26 cellular contexts compared by ENCODE assay signal in the genomic region with DNA sequence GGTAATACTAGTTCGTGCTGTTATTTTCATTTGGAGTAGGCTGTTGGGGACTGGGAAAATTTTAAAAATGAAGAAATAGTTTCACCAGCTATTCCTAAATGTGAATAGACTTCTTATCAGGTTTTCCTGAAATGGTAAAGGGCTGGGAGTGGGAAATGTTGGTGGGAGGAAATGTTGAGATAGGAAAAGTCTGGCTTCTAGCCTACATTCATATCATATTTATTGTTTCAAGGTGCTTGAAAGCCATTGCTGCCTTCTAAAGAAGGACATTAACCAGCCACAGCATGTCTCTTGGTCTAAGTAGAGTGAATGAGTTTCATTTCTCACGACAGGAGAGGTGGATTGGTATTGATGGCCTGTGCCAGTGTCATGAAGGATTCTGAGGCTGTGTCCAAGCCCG.
"Had no signal": no experiment of that assay in that cellular context is flagged by ENCODE, and none has a peak within 500 bp of the region (broad histone marks: within the 10 kb centered on the region; RNA-seq: fewer than 3 reads in every experiment).

No MANE protein-coding gene starts in this region.

- H3K9me3 ChIP-seq: lower lobe of right lung, pancreas, prostate gland, sigmoid colon, spleen, suprapubic skin, tibial nerve, uterus had no signal

- H3K27ac Mint-ChIP-seq: natural killer cell; stimulated activated effector memory CD8-positive, alpha-beta T cell treated with anti-CD3 and anti-CD28 coated beads, Interleukin-12 subunit alpha, Interleukin-12 subunit beta, amount 100 ng/mL, for 72 hours; stimulated activated naive CD8-positive, alpha-beta T cell treated with anti-CD3 and anti-CD28 coated beads, Interleukin-15, Interleukin-2, amounts not matched to agents 100 ng/mL and 50 ng/mL, for 24 hours; type B pancreatic cell had no signal

- H3K36me3 ChIP-seq: pancreas, suprapubic skin, uterus had no signal

- ATAC-seq: left lobe of liver; left ventricle myocardium superior; lower lobe of right lung; natural killer cell; pancreas; stimulated activated effector memory CD8-positive, alpha-beta T cell treated with anti-CD3 and anti-CD28 coated beads, Interleukin-12 subunit alpha, Interleukin-12 subunit beta, amount 100 ng/mL, for 72 hours had no signal

- H3K27me3 Mint-ChIP-seq: naive B cell; stimulated activated naive CD8-positive, alpha-beta T cell treated with anti-CD3 and anti-CD28 coated beads, Interleukin-15, Interleukin-2, amounts not matched to agents 100 ng/mL and 50 ng/mL, for 24 hours; type B pancreatic cell had no signal

- H3K4me1 ChIP-seq: lower lobe of right lung had no signal

- DNase-seq: hippocampal formation; kidney glomerular epithelial cell; left cardiac atrium; left ventricle myocardium superior; lower lobe of right lung; mammary epithelial cell; mesenchymal stem cell; naive B cell; natural killer cell; pancreas; retina; right cardiac atrium; sigmoid colon; spleen; stimulated activated CD4-positive, alpha-beta T cell treated with anti-CD3 and anti-CD28 coated beads, Interleukin-4, amount 100 ng/mL, for 24 hours; stimulated activated naive CD4-positive, alpha-beta T cell; uterus had no signal

- H3K27me3 ChIP-seq: pancreas, sigmoid colon, spleen, suprapubic skin, tibial nerve, uterus had no signal

- H3K9me3 Mint-ChIP-seq: natural killer cell; stimulated activated effector memory CD8-positive, alpha-beta T cell treated with anti-CD3 and anti-CD28 coated beads, Interleukin-12 subunit alpha, Interleukin-12 subunit beta, amount 100 ng/mL, for 72 hours; stimulated activated naive CD8-positive, alpha-beta T cell treated with anti-CD3 and anti-CD28 coated beads, Interleukin-15, Interleukin-2, amounts not matched to agents 100 ng/mL and 50 ng/mL, for 24 hours; type B pancreatic cell had no signal

- H3K27ac ChIP-seq: lower lobe of right lung, pancreas, sigmoid colon, suprapubic skin, tibial nerve had no signal

- FAIRE-seq: keratinocyte, pancreas, small intestine had no signal

- H3K4me3 ChIP-seq: lower lobe of right lung, pancreas, prostate gland, sigmoid colon, spleen, suprapubic skin, tibial nerve, uterus had no signal

- H3K4me3 Mint-ChIP-seq: naive B cell; natural killer cell; stimulated activated effector memory CD8-positive, alpha-beta T cell treated with anti-CD3 and anti-CD28 coated beads, Interleukin-12 subunit alpha, Interleukin-12 subunit beta, amount 100 ng/mL, for 72 hours; stimulated activated naive CD8-positive, alpha-beta T cell treated with anti-CD3 and anti-CD28 coated beads, Interleukin-15, Interleukin-2, amounts not matched to agents 100 ng/mL and 50 ng/mL, for 24 hours; type B pancreatic cell had no signal
